In the genomic region with DNA sequence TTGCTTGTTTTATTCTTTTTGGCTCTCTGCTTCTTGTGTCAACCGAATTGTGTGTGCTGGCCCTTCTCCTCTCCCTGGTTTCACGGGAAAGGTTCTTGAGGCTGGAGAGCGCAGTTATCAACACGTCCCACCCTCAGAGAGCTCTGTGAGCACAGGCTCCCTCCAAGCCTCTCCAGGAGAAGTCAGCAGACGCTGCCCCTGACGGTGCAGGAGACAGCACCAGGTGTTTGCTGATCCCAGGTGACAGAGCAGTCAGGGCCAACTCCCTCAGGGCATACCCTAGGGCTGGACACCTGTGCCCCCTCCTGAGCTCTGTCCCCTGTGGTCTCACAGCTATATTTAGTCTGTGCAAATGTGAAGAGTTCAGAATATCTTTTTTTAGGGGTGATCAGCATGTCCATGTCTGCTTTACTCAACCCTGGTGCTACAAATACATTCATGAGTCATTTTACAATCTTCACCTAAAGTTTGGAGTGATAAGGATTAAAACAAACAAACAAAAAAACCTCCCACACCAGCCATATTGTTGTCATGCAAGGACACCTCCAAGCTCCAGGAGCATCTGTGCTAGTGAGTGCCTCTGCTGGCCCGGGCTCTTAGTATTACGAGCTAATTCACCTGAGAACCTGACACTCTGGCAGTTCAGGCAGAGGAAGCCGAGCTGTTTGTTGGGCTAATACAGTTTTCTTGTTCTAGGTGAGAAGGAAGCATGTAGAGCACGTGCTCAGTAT, we compare ENCODE assay signal across 1 cellular context.
TF ChIP-seq lines count a peak whose summit lies in the region.

No MANE protein-coding gene starts in this region.

TF ChIP-seq in WTC11, 78 proteins besides CTCF, POLR2A, EP300 and RAD21 (continued from another document):
- TF ChIP-seq, protein P1, sequence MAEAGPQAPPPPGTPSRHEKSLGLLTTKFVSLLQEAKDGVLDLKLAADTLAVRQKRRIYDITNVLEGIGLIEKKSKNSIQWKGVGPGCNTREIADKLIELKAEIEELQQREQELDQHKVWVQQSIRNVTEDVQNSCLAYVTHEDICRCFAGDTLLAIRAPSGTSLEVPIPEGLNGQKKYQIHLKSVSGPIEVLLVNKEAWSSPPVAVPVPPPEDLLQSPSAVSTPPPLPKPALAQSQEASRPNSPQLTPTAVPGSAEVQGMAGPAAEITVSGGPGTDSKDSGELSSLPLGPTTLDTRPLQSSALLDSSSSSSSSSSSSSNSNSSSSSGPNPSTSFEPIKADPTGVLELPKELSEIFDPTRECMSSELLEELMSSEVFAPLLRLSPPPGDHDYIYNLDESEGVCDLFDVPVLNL (CRISPR knock-in tag; IDR thresholded peaks at IDR 0.05; ENCODE audit: borderline replicate concordance, low read depth), result no peak
- TF ChIP-seq, protein P2, sequence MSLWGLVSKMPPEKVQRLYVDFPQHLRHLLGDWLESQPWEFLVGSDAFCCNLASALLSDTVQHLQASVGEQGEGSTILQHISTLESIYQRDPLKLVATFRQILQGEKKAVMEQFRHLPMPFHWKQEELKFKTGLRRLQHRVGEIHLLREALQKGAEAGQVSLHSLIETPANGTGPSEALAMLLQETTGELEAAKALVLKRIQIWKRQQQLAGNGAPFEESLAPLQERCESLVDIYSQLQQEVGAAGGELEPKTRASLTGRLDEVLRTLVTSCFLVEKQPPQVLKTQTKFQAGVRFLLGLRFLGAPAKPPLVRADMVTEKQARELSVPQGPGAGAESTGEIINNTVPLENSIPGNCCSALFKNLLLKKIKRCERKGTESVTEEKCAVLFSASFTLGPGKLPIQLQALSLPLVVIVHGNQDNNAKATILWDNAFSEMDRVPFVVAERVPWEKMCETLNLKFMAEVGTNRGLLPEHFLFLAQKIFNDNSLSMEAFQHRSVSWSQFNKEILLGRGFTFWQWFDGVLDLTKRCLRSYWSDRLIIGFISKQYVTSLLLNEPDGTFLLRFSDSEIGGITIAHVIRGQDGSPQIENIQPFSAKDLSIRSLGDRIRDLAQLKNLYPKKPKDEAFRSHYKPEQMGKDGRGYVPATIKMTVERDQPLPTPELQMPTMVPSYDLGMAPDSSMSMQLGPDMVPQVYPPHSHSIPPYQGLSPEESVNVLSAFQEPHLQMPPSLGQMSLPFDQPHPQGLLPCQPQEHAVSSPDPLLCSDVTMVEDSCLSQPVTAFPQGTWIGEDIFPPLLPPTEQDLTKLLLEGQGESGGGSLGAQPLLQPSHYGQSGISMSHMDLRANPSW (CRISPR knock-in tag; conservative IDR thresholded peaks at IDR 0.05; ENCODE audit: low read depth), result no peak
- no peak for TF ChIP-seq ZNF232 (CRISPR knock-in tag; IDR thresholded peaks at IDR 0.05)
TF ChIP-seq in WTC11: peak in this region for 0.
